1 cellular context compared by ENCODE assay signal in genomic region chr1:95035536-95035935, GRCh38.
A peak's percentile ranks its signal among the peaks of the same experiment; 100 is the strongest.
TF ChIP-seq lines count a peak whose summit lies in the region.

No MANE protein-coding gene starts in this region.

TF ChIP-seq in SK-N-SH, 30 proteins besides CTCF, POLR2A, EP300 and RAD21 (continued from another document):
- peak; percentile 43; the same call in 1 of the 2 replicates for TF ChIP-seq ZBTB33 (IDR thresholded peaks at IDR 0.05; ENCODE audit: borderline replicate concordance, low read depth)
- peak; percentile 92 for TF ChIP-seq NFIC (IDR thresholded peaks at IDR 0.05; ENCODE audit: borderline replicate concordance)
- TF ChIP-seq POLR2AphosphoS5 (IDR thresholded peaks at IDR 0.05; ENCODE audit: low read depth, low read length) = peak; percentile 60; the same call in 1 of the 2 replicates
- TF ChIP-seq FOSL2 (IDR thresholded peaks at IDR 0.05; ENCODE audit: borderline replicate concordance, low read depth) = peak; percentile 83; the same call in 1 of the 2 replicates
- peak; percentile 96 for TF ChIP-seq TEAD4 (IDR thresholded peaks at IDR 0.05; ENCODE audit: borderline replicate concordance, insufficient read depth)
- TF ChIP-seq YY1 (IDR thresholded peaks at IDR 0.05; ENCODE audit: low read depth) = no peak
- TF ChIP-seq RXRA (IDR thresholded peaks at IDR 0.05; ENCODE audit: borderline replicate concordance, low read depth) = peak; percentile 87
- TF ChIP-seq FOXM1 (IDR thresholded peaks at IDR 0.05; ENCODE audit: low read depth) = peak; percentile 85
